Comparison of ENCODE assay signal across 38 cellular contexts in genomic region chr1:109844609-109845008, GRCh38.
"Had no signal": no experiment of that assay in that cellular context is flagged by ENCODE, and none has a peak within 500 bp of the region (broad histone marks: within the 10 kb centered on the region; RNA-seq: fewer than 3 reads in every experiment).

No MANE protein-coding gene starts in this region.

- H3K9me3 Mint-ChIP-seq: activated CD4-positive, alpha-beta T cell treated with anti-CD3 and anti-CD28 coated beads, Interleukin-2, amount 10 ng/mL, durations not matched to agents 7 days and 5 days; activated naive CD4-positive, alpha-beta T cell treated with anti-CD3 and anti-CD28 coated beads, Interleukin-2, amount 10 ng/mL, durations not matched to agents 7 days and 5 days; activated naive CD4-positive, alpha-beta T cell treated with anti-CD3 and anti-CD28 coated beads, Interleukin-2, amount 50 U/mL, for 24 hours; activated naive CD8-positive, alpha-beta T cell treated with anti-CD3 and anti-CD28 coated beads, Interleukin-2, amount 50 U/mL, for 24 hours; activated T-cell treated with anti-CD3 and anti-CD28 coated beads, Interleukin-2, amount 50 U/mL, for 4 hours; activated T-helper 17 cell treated with anti-CD3 and anti-CD28 coated beads, Interleukin-2, amount 50 U/mL, for 72 hours; central memory CD8-positive, alpha-beta T cell had no signal

- H3K4me1 Mint-ChIP-seq: activated CD4-positive, alpha-beta T cell treated with anti-CD3 and anti-CD28 coated beads for 36 hours; activated CD4-positive, alpha-beta T cell treated with anti-CD3 and anti-CD28 coated beads, Interleukin-2, amount 10 ng/mL, durations not matched to agents 7 days and 5 days; activated CD8-positive, alpha-beta memory T cell treated with anti-CD3 and anti-CD28 coated beads, Interleukin-2, amount 10 ng/mL, durations not matched to agents 7 days and 5 days; activated naive CD4-positive, alpha-beta T cell treated with anti-CD3 and anti-CD28 coated beads, Interleukin-2, amount 10 ng/mL, durations not matched to agents 7 days and 5 days; activated naive CD4-positive, alpha-beta T cell treated with anti-CD3 and anti-CD28 coated beads, Interleukin-2, amount 50 U/mL, for 24 hours; activated T-helper 17 cell treated with anti-CD3 and anti-CD28 coated beads, Interleukin-2, amount 50 U/mL, for 72 hours; central memory CD8-positive, alpha-beta T cell; T-helper 17 cell; WTC11 had no signal

- H3K4me3 Mint-ChIP-seq: activated CD4-positive, alpha-beta memory T cell treated with anti-CD3 and anti-CD28 coated beads, Interleukin-2, amount 10 ng/mL, durations not matched to agents 7 days and 5 days; activated CD4-positive, alpha-beta T cell treated with anti-CD3 and anti-CD28 coated beads for 36 hours; activated CD4-positive, alpha-beta T cell treated with anti-CD3 and anti-CD28 coated beads, Interleukin-2, amount 10 ng/mL, durations not matched to agents 7 days and 5 days; activated CD8-positive, alpha-beta memory T cell treated with anti-CD3 and anti-CD28 coated beads, Interleukin-2, amount 10 ng/mL, durations not matched to agents 7 days and 5 days; activated CD8-positive, alpha-beta T cell treated with anti-CD3 and anti-CD28 coated beads, Interleukin-2, amount 10 ng/mL, durations not matched to agents 7 days and 5 days; activated naive CD4-positive, alpha-beta T cell treated with anti-CD3 and anti-CD28 coated beads, Interleukin-2, amount 10 ng/mL, durations not matched to agents 7 days and 5 days; activated naive CD4-positive, alpha-beta T cell treated with anti-CD3 and anti-CD28 coated beads, Interleukin-2, amount 50 U/mL, for 24 hours; activated naive CD8-positive, alpha-beta T cell; activated naive CD8-positive, alpha-beta T cell treated with anti-CD3 and anti-CD28 coated beads, Interleukin-2, amount 10 ng/mL, durations not matched to agents 7 days and 5 days; activated naive CD8-positive, alpha-beta T cell treated with anti-CD3 and anti-CD28 coated beads, Interleukin-2, amount 50 U/mL, for 24 hours; activated T-cell treated with anti-CD3 and anti-CD28 coated beads, Interleukin-2, amount 50 U/mL, for 4 hours; activated T-cell treated with anti-CD3 and anti-CD28 coated beads, Interleukin-2, amount 50 U/mL, for 72 hours; activated T-helper 1 cell treated with anti-CD3 and anti-CD28 coated beads, Interleukin-12 subunit alpha, Interleukin-12 subunit beta, Interleukin-2, Interleukin-4 antibody, amounts not matched to agents 30 ng/mL and 10 ng/mL and 1 ng/mL, durations not matched to agents 14 hours and 24 hours and 36 hours; activated T-helper 17 cell treated with anti-CD3 and anti-CD28 coated beads, Interleukin-2, amount 50 U/mL, for 72 hours; brain; central memory CD8-positive, alpha-beta T cell; T-helper 17 cell; WTC11 had no signal

- H3K9me3 ChIP-seq: ascending aorta had no signal

- H3K27me3 Mint-ChIP-seq: activated CD4-positive, alpha-beta T cell treated with anti-CD3 and anti-CD28 coated beads, Interleukin-2, amount 10 ng/mL, durations not matched to agents 7 days and 5 days; activated naive CD4-positive, alpha-beta T cell treated with anti-CD3 and anti-CD28 coated beads, Interleukin-2, amount 50 U/mL, for 24 hours; activated naive CD8-positive, alpha-beta T cell; activated naive CD8-positive, alpha-beta T cell treated with anti-CD3 and anti-CD28 coated beads, Interleukin-2, amount 50 U/mL, for 24 hours; activated T-helper 17 cell treated with anti-CD3 and anti-CD28 coated beads, Interleukin-2, amount 50 U/mL, for 72 hours; central memory CD8-positive, alpha-beta T cell; T-helper 17 cell had no signal

- FAIRE-seq: bronchial epithelial cell, TTC549 had no signal

- DNase-seq: activated CD4-positive, alpha-beta memory T cell treated with anti-CD3 and anti-CD28 coated beads, Interleukin-2, amount 10 ng/mL, durations not matched to agents 7 days and 5 days; activated CD4-positive, alpha-beta T cell treated with anti-CD3 and anti-CD28 coated beads for 1 hour; activated CD4-positive, alpha-beta T cell treated with anti-CD3 and anti-CD28 coated beads for 36 hours; activated CD4-positive, alpha-beta T cell treated with anti-CD3 and anti-CD28 coated beads for 48 hours; activated CD4-positive, alpha-beta T cell treated with anti-CD3 and anti-CD28 coated beads, Interleukin-2, amount 10 ng/mL, durations not matched to agents 7 days and 5 days; activated CD4-positive, alpha-beta T cell treated with anti-CD3 and anti-CD28 coated beads, Interleukin-2, amount 50 U/mL, for 48 hours; activated CD4-positive, CD25-positive, alpha-beta regulatory T cell; activated CD8-positive, alpha-beta memory T cell treated with anti-CD3 and anti-CD28 coated beads for 24 hours; activated CD8-positive, alpha-beta memory T cell treated with anti-CD3 and anti-CD28 coated beads, Interleukin-2, amount 10 ng/mL, durations not matched to agents 7 days and 5 days; activated CD8-positive, alpha-beta memory T cell treated with anti-CD3 and anti-CD28 coated beads, Interleukin-2, amount 50 U/mL, for 48 hours; activated CD8-positive, alpha-beta T cell treated with anti-CD3 and anti-CD28 coated beads, Interleukin-2, amount 10 ng/mL, durations not matched to agents 7 days and 5 days; activated effector memory CD4-positive, alpha-beta T cell treated with anti-CD3 and anti-CD28 coated beads, Interleukin-2, amount 50 U/mL, for 16 hours; activated gamma-delta T cell treated with Interleukin-2 at 50 U/mL for 16 hours; activated naive CD4-positive, alpha-beta T cell treated with anti-CD3 and anti-CD28 coated beads, Interleukin-2, amount 10 ng/mL, durations not matched to agents 7 days and 5 days; activated naive CD4-positive, alpha-beta T cell treated with Interleukin-2 at 50 U/mL for 16 hours; activated naive CD8-positive, alpha-beta T cell treated with anti-CD3 and anti-CD28 coated beads, Interleukin-2, amount 10 ng/mL, durations not matched to agents 7 days and 5 days; activated naive CD8-positive, alpha-beta T cell treated with anti-CD3 and anti-CD28 coated beads, Interleukin-2, amount 50 U/mL, for 24 hours; activated T-cell treated with anti-CD3 and anti-CD28 coated beads, Interleukin-2, amount 50 U/mL, for 4 hours; activated T-cell treated with anti-CD3 and anti-CD28 coated beads, Interleukin-2, amount 50 U/mL, for 72 hours; amygdala; anterior cingulate cortex; caudate nucleus; cerebellar nuclear complex; T-helper 17 cell; T-helper 9 cell had no signal

- H3K27ac Mint-ChIP-seq: activated CD4-positive, alpha-beta memory T cell treated with anti-CD3 and anti-CD28 coated beads, Interleukin-2, amount 10 ng/mL, durations not matched to agents 7 days and 5 days; activated CD4-positive, alpha-beta T cell treated with anti-CD3 and anti-CD28 coated beads for 36 hours; activated CD4-positive, alpha-beta T cell treated with anti-CD3 and anti-CD28 coated beads, Interleukin-2, amount 10 ng/mL, durations not matched to agents 7 days and 5 days; activated CD8-positive, alpha-beta memory T cell treated with anti-CD3 and anti-CD28 coated beads, Interleukin-2, amount 10 ng/mL, durations not matched to agents 7 days and 5 days; activated CD8-positive, alpha-beta T cell treated with anti-CD3 and anti-CD28 coated beads, Interleukin-2, amount 10 ng/mL, durations not matched to agents 7 days and 5 days; activated naive CD4-positive, alpha-beta T cell treated with anti-CD3 and anti-CD28 coated beads, Interleukin-2, amount 10 ng/mL, durations not matched to agents 7 days and 5 days; activated naive CD4-positive, alpha-beta T cell treated with anti-CD3 and anti-CD28 coated beads, Interleukin-2, amount 50 U/mL, for 24 hours; activated naive CD8-positive, alpha-beta T cell; activated naive CD8-positive, alpha-beta T cell treated with anti-CD3 and anti-CD28 coated beads, Interleukin-2, amount 10 ng/mL, durations not matched to agents 7 days and 5 days; activated naive CD8-positive, alpha-beta T cell treated with anti-CD3 and anti-CD28 coated beads, Interleukin-2, amount 50 U/mL, for 24 hours; activated T-cell treated with anti-CD3 and anti-CD28 coated beads, Interleukin-2, amount 50 U/mL, for 72 hours; activated T-helper 1 cell treated with anti-CD3 and anti-CD28 coated beads, Interleukin-12 subunit alpha, Interleukin-12 subunit beta, Interleukin-2, Interleukin-4 antibody, amounts not matched to agents 30 ng/mL and 10 ng/mL and 1 ng/mL, durations not matched to agents 14 hours and 24 hours and 36 hours; activated T-helper 17 cell treated with anti-CD3 and anti-CD28 coated beads, Interleukin-2, amount 50 U/mL, for 72 hours; brain; T-helper 17 cell; WTC11 had no signal

- H3K36me3 Mint-ChIP-seq: activated naive CD4-positive, alpha-beta T cell treated with anti-CD3 and anti-CD28 coated beads, Interleukin-2, amount 10 ng/mL, durations not matched to agents 7 days and 5 days; activated naive CD4-positive, alpha-beta T cell treated with anti-CD3 and anti-CD28 coated beads, Interleukin-2, amount 50 U/mL, for 24 hours; activated naive CD8-positive, alpha-beta T cell; brain had no signal

- H3K36me3 ChIP-seq: ascending aorta, cardiac muscle cell had no signal

- H3K4me3 ChIP-seq: ascending aorta, cardiac muscle cell had no signal

- H3K27me3 ChIP-seq: ascending aorta, cardiac muscle cell had no signal

- H3K27ac ChIP-seq: ascending aorta, cardiac muscle cell, VCaP had no signal

- H3K4me1 ChIP-seq: ascending aorta had no signal

- ATAC-seq: activated CD4-positive, alpha-beta T cell treated with anti-CD3 and anti-CD28 coated beads for 36 hours; activated CD4-positive, CD25-positive, alpha-beta regulatory T cell treated with anti-CD3 and anti-CD28 coated beads, Interleukin-2, amount 50 U/mL, for 24 hours; activated CD8-positive, alpha-beta memory T cell treated with anti-CD3 and anti-CD28 coated beads, Interleukin-2, amount 10 ng/mL, durations not matched to agents 7 days and 5 days; activated CD8-positive, alpha-beta T cell treated with anti-CD3 and anti-CD28 coated beads, Interleukin-2, amount 10 ng/mL, durations not matched to agents 7 days and 5 days; activated naive CD8-positive, alpha-beta T cell treated with anti-CD3 and anti-CD28 coated beads, Interleukin-2, amount 50 U/mL, for 24 hours; activated T-cell treated with anti-CD3 and anti-CD28 coated beads, Interleukin-2, amount 50 U/mL, for 4 hours; activated T-cell treated with anti-CD3 and anti-CD28 coated beads, Interleukin-2, amount 50 U/mL, for 72 hours; activated T-helper 17 cell treated with anti-CD3 and anti-CD28 coated beads, Interleukin-2, amount 50 U/mL, for 72 hours; T-helper 17 cell; WTC11 had no signal
